In genomic region chr1:99647460-99647859, GRCh38 we compare ENCODE assay signal across 12 cellular contexts. TPM values are rescaled to one million over a fixed set of nuclear protein-coding genes. Genes with fewer than 3 reads are reported as not detected.
DNase-seq lines count a peak whose midpoint lies in the region; ATAC-seq and TF ChIP-seq lines count a peak whose summit lies in the region.
"Had no signal": no experiment of that assay in that cellular context is flagged by ENCODE, and none has a peak within 500 bp of the region (broad histone marks: within the 10 kb centered on the region; RNA-seq: fewer than 3 reads in every experiment).

No MANE protein-coding gene starts in this region.

- no peaks in the 10 kb centered on the region for H3K36me3 ChIP-seq in prostate gland
- H3K36me3 ChIP-seq: HAP-1 had no signal

- peaks cover 34% of the 10 kb centered on the region for H3K27me3 Mint-ChIP-seq in CD4-positive, alpha-beta T cell

- no peaks in the 10 kb centered on the region for H3K36me3 Mint-ChIP-seq in CD4-positive, alpha-beta T cell (ENCODE audit: low read depth)
- H3K36me3 Mint-ChIP-seq: naive thymus-derived CD4-positive, alpha-beta T cell had no signal

- H3K27me3 ChIP-seq in right cardiac atrium (ENCODE audit: control insufficient read depth, insufficient read depth) (no peaks in the 10 kb centered on the region), prostate gland (replicated peaks; ENCODE audit: insufficient read depth) (no peaks in the 10 kb centered on the region)
- peaks cover 33% of the 10 kb centered on the region for H3K27me3 ChIP-seq in CD4-positive, alpha-beta T cell (ENCODE audit: control insufficient read depth, insufficient read depth, low read length)

- no peak for TF ChIP-seq POLR2A in prostate gland (IDR thresholded peaks at IDR 0.05)

- CTCF ChIA-PET in CD4-positive, alpha-beta T cell (lab: Charles Lee) = interaction anchor here (1.5 kb wide), 1 partner anchor 10 kb away, joined by 4 read pairs; no protein-coding TSS in a partner anchor

- H3K9me3 Mint-ChIP-seq in CD4-positive, alpha-beta T cell = no peaks in the 10 kb centered on the region
- H3K9me3 Mint-ChIP-seq: naive thymus-derived CD4-positive, alpha-beta T cell had no signal

- H3K4me1 Mint-ChIP-seq in CD4-positive, alpha-beta T cell (ENCODE audit: low read depth) = no peaks in the 10 kb centered on the region

- H3K27ac ChIP-seq in right cardiac atrium (ENCODE audit: low read length) (peak overlapping the region; percentile 97), prostate gland (peak overlapping the region; percentile 73 to 82)
- H3K27ac ChIP-seq in CD4-positive, alpha-beta T cell (ENCODE audit: low read depth, low read length) = no peak overlapping the region

- ATAC-seq in right cardiac atrium = peak; percentile 63 to 69
- ATAC-seq in GM18511 (IDR thresholded peaks at IDR 0.05; ENCODE audit: unreplicated experiment) = no peak
- no peak for ATAC-seq in CD4-positive, alpha-beta T cell (ENCODE audit: poor library complexity)
- ATAC-seq: naive thymus-derived CD4-positive, alpha-beta T cell had no signal

- DNase-seq in D341Med (ENCODE audit: low spot score) (peak; percentile 24), astrocyte of the spinal cord (ENCODE audit: low read depth, low spot score) (no peak), right cardiac atrium (peak in 2 of 3 donors; percentile 37 to 42), prostate gland (ENCODE audit: low spot score) (peak; percentile 22), MV-4-11 (lab: John Stamatoyannopoulos, UW) (no peak), UCSD-AML1 (lab: John Stamatoyannopoulos, UW; ENCODE audit: unreplicated experiment) (no peak)
- no peak for DNase-seq in CD4-positive, alpha-beta T cell
- DNase-seq: activated CD4-positive, alpha-beta T cell treated with anti-CD3 and anti-CD28 coated beads, Interleukin-2, amount 50 U/mL, for 1 hour; naive thymus-derived CD4-positive, alpha-beta T cell; stimulated activated CD4-positive, alpha-beta T cell treated with anti-CD3 and anti-CD28 coated beads, Interleukin-2, amount 100 ng/mL, for 48 hours had no signal

- in situ Hi-C loops in astrocyte of the spinal cord (cut with HindIII; ENCODE audit: low sequenced_read_pairs) = no loop called here

- no peak overlapping the region for H3K4me3 Mint-ChIP-seq in CD4-positive, alpha-beta T cell
- H3K4me3 Mint-ChIP-seq: naive thymus-derived CD4-positive, alpha-beta T cell had no signal

- H3K4me1 ChIP-seq in right cardiac atrium (ENCODE audit: control insufficient read depth, insufficient read depth, low read length) (peaks cover 9% of the 10 kb centered on the region), prostate gland (replicated peaks) (no peaks in the 10 kb centered on the region)

- H3K9me3 ChIP-seq in right cardiac atrium (ENCODE audit: control insufficient read depth, low read length) (no peaks in the 10 kb centered on the region), prostate gland (no peaks in the 10 kb centered on the region)
- H3K9me3 ChIP-seq in CD4-positive, alpha-beta T cell (ENCODE audit: control insufficient read depth, low read length) = no peaks in the 10 kb centered on the region
- H3K9me3 ChIP-seq: HAP-1 had no signal

- 19% methylated on average over 4 of the region's 4 CpGs for WGBS in right cardiac atrium
- 26% methylated on average over 4 of the region's 4 CpGs for WGBS in prostate gland

- peak overlapping the region; percentile 16 for H3K4me3 ChIP-seq in astrocyte of the spinal cord (ENCODE audit: low read depth, low read length)
- H3K4me3 ChIP-seq in right cardiac atrium (ENCODE audit: low read length) = peak overlapping the region; percentile 91
- H3K4me3 ChIP-seq in prostate gland = peak overlapping the region; percentile 33 to 39
- H3K4me3 ChIP-seq: HAP-1 had no signal

- TF ChIP-seq CTCF in astrocyte of the spinal cord (IDR thresholded peaks at IDR 0.05; ENCODE audit: low read depth, low read length) (no peak), prostate gland (IDR thresholded peaks at IDR 0.05) (no peak)
- no peak for TF ChIP-seq CTCF in CD4-positive, alpha-beta T cell (IDR thresholded peaks at IDR 0.05)

- no peak overlapping the region for H3K27ac Mint-ChIP-seq in CD4-positive, alpha-beta T cell
- H3K27ac Mint-ChIP-seq: naive thymus-derived CD4-positive, alpha-beta T cell had no signal

- POLR2A ChIA-PET in CD4-positive, alpha-beta T cell (lab: Charles Lee) = no interaction called here

- intact Hi-C loops in right cardiac atrium (cut with DNase I) (loop anchor here in 2 of 4 donors (5.0 kb wide), 3 partner anchors 35 to 120 kb away; no protein-coding TSS in a partner anchor), prostate gland (cut with DNase I) (no loop called here)
- intact Hi-C loops in CD4-positive, alpha-beta T cell (cut with DNase I, micrococcal nuclease) = no loop called here

RNA-seq across cellular contexts. Expression of gene PALMD, which starts 1.5 kb away (rescaled TPM):
- total RNA-seq in right cardiac atrium (10 to 100 TPM; 71.9 to 79.6 (median 75.5) TPM), prostate gland (10 to 100 TPM; 17.8 to 18.2 TPM)
- polyA plus RNA-seq in right cardiac atrium = 74.6 TPM
- total RNA-seq in CD4-positive, alpha-beta T cell = not detected
- total RNA-seq: naive thymus-derived CD4-positive, alpha-beta T cell had no signal
- polyA plus RNA-seq: naive thymus-derived CD4-positive, alpha-beta T cell had no signal

Comparison
In these comparisons a context has a peak if more than half of its experiments do, and no peak if none do; other contexts are left out.
1. DNase-seq: peak in D341Med (single experiment), right cardiac atrium (2 of 3) and prostate gland (single experiment); none in astrocyte of the spinal cord (single experiment), CD4-positive, alpha-beta T cell (0 of 10), MV-4-11 (single experiment) and UCSD-AML1 (single experiment).
2. H3K4me3 ChIP-seq: peak in every context shown above with its lines; median percentile 91 in right cardiac atrium; 36 in prostate gland; 16 in astrocyte of the spinal cord.
3. ATAC-seq: peak in right cardiac atrium (2 of 2); none in GM18511 (single experiment) and CD4-positive, alpha-beta T cell (single experiment).
4. RNA of gene PALMD, which starts 1.5 kb away (total RNA-seq): 71.9 to 79.6 TPM in right cardiac atrium and 17.8 to 18.2 TPM in prostate gland; not detected in CD4-positive, alpha-beta T cell; every median in the first group is over 10 times any median in the second.